Comparison of ENCODE assay signal across 20 cellular contexts in the genomic region with DNA sequence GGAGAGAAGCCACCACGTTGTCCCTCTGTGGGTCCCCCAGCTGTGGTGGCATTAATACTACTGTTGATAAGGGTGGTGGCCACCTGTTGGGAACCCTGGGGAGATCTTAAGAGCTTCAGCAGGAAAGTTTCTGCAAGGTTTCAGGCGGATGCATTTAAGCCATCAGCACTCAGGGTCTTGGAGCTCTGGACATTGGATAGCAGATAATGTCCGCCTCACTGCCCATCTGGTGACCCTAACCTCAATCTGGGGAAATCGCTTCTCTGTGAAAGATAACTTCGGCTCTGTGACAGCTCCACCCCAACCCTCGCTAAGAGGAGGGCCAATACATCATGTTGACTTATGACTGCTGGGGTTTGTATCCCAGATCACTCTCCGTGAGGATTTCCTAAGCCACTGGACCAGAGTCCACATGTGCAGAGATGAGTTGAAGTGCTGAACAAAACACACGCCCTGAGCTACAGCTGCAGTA.
DNase-seq lines count a peak whose midpoint lies in the region; ATAC-seq and TF ChIP-seq lines count a peak whose summit lies in the region.
"Had no signal": no experiment of that assay in that cellular context is flagged by ENCODE, and none has a peak within 500 bp of the region (broad histone marks: within the 10 kb centered on the region; RNA-seq: fewer than 3 reads in every experiment).

No MANE protein-coding gene starts in this region.

- H3K27ac ChIP-seq in AG04450 (ENCODE audit: low read depth, low read length) (peak overlapping the region; percentile 87), SJSA1 (peak overlapping the region; percentile 93), lower lobe of right lung (no peak overlapping the region)
- H3K27ac ChIP-seq: breast epithelium, left ventricle myocardium inferior had no signal

- H3K36me3 ChIP-seq in SJSA1 = no peaks in the 10 kb centered on the region
- no peaks in the 10 kb centered on the region for H3K36me3 ChIP-seq in lower lobe of right lung
- H3K36me3 ChIP-seq: breast epithelium, left ventricle myocardium inferior had no signal

- no peak overlapping the region for H3K4me3 ChIP-seq in AG04450 (ENCODE audit: low read depth, low read length)
- no peak overlapping the region for H3K4me3 ChIP-seq in SJSA1
- H3K4me3 ChIP-seq in fibroblast of the aortic adventitia (ENCODE audit: low read depth, low read length) = no peak overlapping the region
- H3K4me3 ChIP-seq in lower lobe of right lung = no peak overlapping the region
- H3K4me3 ChIP-seq: breast epithelium, left ventricle myocardium inferior, smooth muscle cell had no signal

- H3K9me3 ChIP-seq in AG04450 (ENCODE audit: control insufficient read depth, insufficient read depth, low read length) (peaks cover 3% of the 10 kb centered on the region; the same call in 1 of the 2 replicates), SJSA1 (replicated peaks) (no peaks in the 10 kb centered on the region), lower lobe of right lung (no peaks in the 10 kb centered on the region)
- H3K9me3 ChIP-seq: breast epithelium, left ventricle myocardium inferior had no signal

- CTCF ChIA-PET in AG04450 (lab: Charles Lee) = interaction anchor here (0.6 to 4.1 kb wide), 3 partner anchors 15 to 746 kb away, joined by 3 to 20 read pairs (median 5); no protein-coding TSS in a partner anchor

- intact Hi-C loops in lower lobe of right lung (cut with DNase I) = no loop called here

- POLR2A ChIA-PET in AG04450 (lab: Yijun Ruan, JAX) = no interaction called here

- DNase-seq in AG04450 (ENCODE audit: low read depth, low spot score) = no peak
- DNase-seq in SJSA1 (ENCODE audit: low read depth in 1 of 2, low spot score in 2 of 2) = no peak
- DNase-seq in fibroblast of the aortic adventitia (ENCODE audit: low read depth) = peak; percentile 22
- DNase-seq in retina = peak; percentile 42
- DNase-seq in amygdala (lab: John Stamatoyannopoulos, UW) = no peak
- no peak for DNase-seq in lower lobe of right lung
- DNase-seq: activated CD4-positive, CD25-positive, alpha-beta regulatory T cell; activated CD8-positive, alpha-beta memory T cell treated with anti-CD3 and anti-CD28 coated beads for 24 hours; activated T-cell treated with anti-CD3 and anti-CD28 coated beads, Interleukin-2, amount 50 U/mL, for 72 hours; KG1; left ventricle myocardium inferior; NCI-H2029; NCI-H526 treated with DMSO at 0.1 percent for 48 hours; SIG-M5; stimulated activated CD8-positive, alpha-beta memory T cell treated with anti-CD3 and anti-CD28 coated beads, Interleukin-4, amount 100 ng/mL, for 48 hours; T-helper 2 cell had no signal

- TF ChIP-seq CTCF in AG04450 (IDR thresholded peaks at IDR 0.05; ENCODE audit: low read depth, low read length) (no peak), fibroblast of the aortic adventitia (IDR thresholded peaks at IDR 0.05; ENCODE audit: insufficient read depth, low read length) (no peak), lower lobe of right lung (IDR thresholded peaks at IDR 0.05) (no peak)

- ATAC-seq in HG03378 (IDR thresholded peaks at IDR 0.05; ENCODE audit: unreplicated experiment) (no peak), lower lobe of right lung (no peak), HG02588 (IDR thresholded peaks at IDR 0.05; ENCODE audit: unreplicated experiment) (no peak)
- ATAC-seq: activated T-cell treated with anti-CD3 and anti-CD28 coated beads, Interleukin-2, amount 50 U/mL, for 72 hours had no signal

- H3K4me1 ChIP-seq in SJSA1 (replicated peaks) = peaks cover 33% of the 10 kb centered on the region
- H3K4me1 ChIP-seq in lower lobe of right lung = no peaks in the 10 kb centered on the region
- H3K4me1 ChIP-seq: breast epithelium had no signal

- H3K27me3 ChIP-seq in AG04450 (ENCODE audit: control insufficient read depth, insufficient read depth, low read length) = no peaks in the 10 kb centered on the region
- no peaks in the 10 kb centered on the region for H3K27me3 ChIP-seq in SJSA1 (replicated peaks)
- no peaks in the 10 kb centered on the region for H3K27me3 ChIP-seq in lower lobe of right lung (ENCODE audit: low read depth)
- H3K27me3 ChIP-seq: breast epithelium had no signal

Comparison
In these comparisons a context has a peak if more than half of its experiments do, and no peak if none do; other contexts are left out.
1. DNase-seq: peak in fibroblast of the aortic adventitia (single experiment) and retina (single experiment); none in AG04450 (single experiment), SJSA1 (0 of 2), amygdala (0 of 56) and lower lobe of right lung (single experiment).